ENCODE assay signal across 2 cellular contexts in the genomic region with DNA sequence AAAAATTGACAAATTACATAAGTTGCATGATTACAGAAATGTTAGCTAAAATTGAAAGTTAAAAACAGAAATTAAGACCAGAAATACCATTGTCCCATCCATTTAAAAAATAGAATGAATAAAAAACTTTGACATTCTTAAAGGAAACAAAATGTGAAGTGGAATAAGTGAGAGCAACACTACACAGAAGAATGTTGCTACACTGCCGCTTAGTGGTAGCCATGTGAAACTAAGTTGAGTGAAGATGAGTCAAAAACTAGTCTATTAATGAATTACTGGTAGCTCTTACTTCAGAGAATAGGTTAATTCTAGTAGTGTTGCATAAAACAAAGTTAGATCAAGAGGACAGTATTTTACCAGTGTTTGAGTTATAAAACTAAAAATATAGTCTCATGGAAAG.
A peak's percentile ranks its signal among the peaks of the same experiment; 100 is the strongest.
TF ChIP-seq lines count a peak whose summit lies in the region.

No MANE protein-coding gene starts in this region.

TF ChIP-seq in HCT116, 20 proteins besides CTCF, POLR2A, EP300 and RAD21 (continued from another document):
- TF ChIP-seq REST (IDR thresholded peaks at IDR 0.05; ENCODE audit: low read depth) (no peak), SP1 (IDR thresholded peaks at IDR 0.05; ENCODE audit: low read depth) (no peak), CBX3 (IDR thresholded peaks at IDR 0.05; ENCODE audit: low read depth) (no peak), FOSL1 (IDR thresholded peaks at IDR 0.05; ENCODE audit: low read depth) (no peak), CEBPB (IDR thresholded peaks at IDR 0.05; ENCODE audit: low read depth) (no peak), SRF (IDR thresholded peaks at IDR 0.05; ENCODE audit: low read depth) (no peak), EZH2phosphoT487 (IDR thresholded peaks at IDR 0.05; ENCODE audit: borderline replicate concordance) (no peak), ELF1 (IDR thresholded peaks at IDR 0.05; ENCODE audit: borderline replicate concordance, low read depth) (no peak), EZH2 (IDR thresholded peaks at IDR 0.05) (no peak), EGR1 (IDR thresholded peaks at IDR 0.05; ENCODE audit: low read depth) (no peak), ZBTB33 (IDR thresholded peaks at IDR 0.05; ENCODE audit: extremely low read depth, insufficient replicate concordance, low read length) (no peak), JUND (IDR thresholded peaks at IDR 0.05) (no peak)
- TF ChIP-seq, protein P1, sequence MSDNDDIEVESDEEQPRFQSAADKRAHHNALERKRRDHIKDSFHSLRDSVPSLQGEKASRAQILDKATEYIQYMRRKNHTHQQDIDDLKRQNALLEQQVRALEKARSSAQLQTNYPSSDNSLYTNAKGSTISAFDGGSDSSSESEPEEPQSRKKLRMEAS (IDR thresholded peaks at IDR 0.05): no peak

TF ChIP-seq in H1, 55 proteins besides CTCF, POLR2A, EP300 and RAD21 (continued from another document):
- TF ChIP-seq FOSL1 (IDR thresholded peaks at IDR 0.05; ENCODE audit: insufficient read depth, low read depth, low read length) (no peak), EGR1 (IDR thresholded peaks at IDR 0.05; ENCODE audit: borderline replicate concordance, low read depth, low read length) (no peak), CEBPB (IDR thresholded peaks at IDR 0.05; ENCODE audit: low read depth, low read length) (no peak), CHD7 (IDR thresholded peaks at IDR 0.05; ENCODE audit: insufficient replicate concordance, low read length) (peak; percentile 43), TEAD4 (IDR thresholded peaks at IDR 0.05; ENCODE audit: low read depth, low read length) (peak; percentile 77), BCL11A (IDR thresholded peaks at IDR 0.05; ENCODE audit: low read depth in 2 of 2, low read length in 2 of 2) (no peak), SP4 (IDR thresholded peaks at IDR 0.05; ENCODE audit: low read length) (no peak)
